Comparison of ENCODE assay signal across 15 cellular contexts in genomic region chr10:95309958-95310357, GRCh38. TPM values are rescaled to one million over a fixed set of nuclear protein-coding genes. Genes with fewer than 3 reads are reported as not detected.
DNase-seq lines count a peak whose midpoint lies in the region; ATAC-seq and TF ChIP-seq lines count a peak whose summit lies in the region.
"Had no signal": no experiment of that assay in that cellular context is flagged by ENCODE, and none has a peak within 500 bp of the region (broad histone marks: within the 10 kb centered on the region; RNA-seq: fewer than 3 reads in every experiment).

No MANE protein-coding gene starts in this region.

- DNase-seq in activated CD8-positive, alpha-beta T cell treated with anti-CD3 and anti-CD28 coated beads, Interleukin-2, amount 10 ng/mL, durations not matched to agents 7 days and 5 days = no peak
- no peak for DNase-seq in activated CD8-positive, alpha-beta T cell treated with anti-CD3 and anti-CD28 coated beads for 36 hours
- DNase-seq in OCI-LY7 (ENCODE audit: low spot score) = peak; percentile 12
- no peak for DNase-seq in stimulated activated naive B cell treated with anti-CD40 and anti-IgM and Interleukin-4, amounts not matched to agents 10 μg/mL and 1 μg/mL and 100 μg/mL, for 72 hours
- DNase-seq in GM19240 (ENCODE audit: insufficient read length, low spot score) = no peak
- no peak for DNase-seq in NCI-H2171 (lab: John Stamatoyannopoulos, UW)
- DNase-seq in omental fat pad (ENCODE audit: low spot score) = no peak
- DNase-seq: activated effector memory CD4-positive, alpha-beta T cell treated with anti-CD3 and anti-CD28 coated beads, Interleukin-2, amount 50 U/mL, for 16 hours; central memory CD4-positive, alpha-beta T cell; GM23248; hypothalamus; NCI-H2081 treated with DMSO at 0.1 percent for 48 hours had no signal

- peak overlapping the region; percentile 12 for H3K27ac Mint-ChIP-seq in activated CD8-positive, alpha-beta T cell treated with anti-CD3 and anti-CD28 coated beads, Interleukin-2, amount 10 ng/mL, durations not matched to agents 7 days and 5 days
- H3K27ac Mint-ChIP-seq in activated CD8-positive, alpha-beta T cell treated with anti-CD3 and anti-CD28 coated beads for 36 hours = no peak overlapping the region
- H3K27ac Mint-ChIP-seq in stimulated activated naive B cell treated with anti-CD40 and anti-IgM and Interleukin-4, amounts not matched to agents 10 μg/mL and 1 μg/mL and 100 μg/mL, for 72 hours = peak overlapping the region; percentile 82

- peak overlapping the region; percentile 22 for H3K4me3 ChIP-seq in OCI-LY7 (ENCODE audit: low read depth, low read length, poor library complexity, severe bottlenecking)
- H3K4me3 ChIP-seq: GM23248, lung had no signal

- H3K4me1 ChIP-seq in OCI-LY7 (ENCODE audit: insufficient read depth, low read length, poor library complexity, severe bottlenecking) = peaks cover 17% of the 10 kb centered on the region

- BruUV-seq in OCI-LY7 (replicated peaks; lab: Mats Ljungman, UMichigan) = no TSS peak

- TF ChIP-seq CTCF in activated CD8-positive, alpha-beta T cell treated with anti-CD3 and anti-CD28 coated beads for 36 hours (IDR thresholded peaks at IDR 0.05) = no peak
- TF ChIP-seq CTCF in OCI-LY7 (conservative IDR thresholded peaks at IDR 0.05; ENCODE audit: low read length) (no peak), omental fat pad (IDR thresholded peaks at IDR 0.05) (no peak)

- no peaks in the 10 kb centered on the region for H3K9me3 Mint-ChIP-seq in activated CD8-positive, alpha-beta T cell treated with anti-CD3 and anti-CD28 coated beads, Interleukin-2, amount 10 ng/mL, durations not matched to agents 7 days and 5 days (ENCODE audit: insufficient read depth)
- H3K9me3 Mint-ChIP-seq in activated CD8-positive, alpha-beta T cell treated with anti-CD3 and anti-CD28 coated beads for 36 hours = no peaks in the 10 kb centered on the region
- no peaks in the 10 kb centered on the region for H3K9me3 Mint-ChIP-seq in stimulated activated naive B cell treated with anti-CD40 and anti-IgM and Interleukin-4, amounts not matched to agents 10 μg/mL and 1 μg/mL and 100 μg/mL, for 72 hours

- peak overlapping the region; percentile 90 for H2AFZ ChIP-seq in OCI-LY7 (ENCODE audit: low read length)
- H2AFZ ChIP-seq: GM23248 had no signal

- POLR2A ChIA-PET in activated CD8-positive, alpha-beta T cell treated with anti-CD3 and anti-CD28 coated beads, Interleukin-2, amount 10 ng/mL, durations not matched to agents 7 days and 5 days (lab: Charles Lee) = no interaction called here
- POLR2A ChIA-PET in activated CD8-positive, alpha-beta T cell treated with anti-CD3 and anti-CD28 coated beads for 36 hours (lab: Charles Lee) = no interaction called here
- POLR2A ChIA-PET in OCI-LY7 (lab: Charles Lee) = no interaction called here

- H3K27ac ChIP-seq in OCI-LY7 (ENCODE audit: low read depth, low read length, poor library complexity, severe bottlenecking) = no peak overlapping the region
- H3K27ac ChIP-seq: KMS-11 had no signal

- peaks cover 25% of the 10 kb centered on the region for H3K4me1 Mint-ChIP-seq in activated CD8-positive, alpha-beta T cell treated with anti-CD3 and anti-CD28 coated beads, Interleukin-2, amount 10 ng/mL, durations not matched to agents 7 days and 5 days (ENCODE audit: low read depth)
- no peaks in the 10 kb centered on the region for H3K4me1 Mint-ChIP-seq in activated CD8-positive, alpha-beta T cell treated with anti-CD3 and anti-CD28 coated beads for 36 hours (ENCODE audit: low read depth)
- peaks cover 28 to 41% of the 10 kb centered on the region in 2 donors for H3K4me1 Mint-ChIP-seq in stimulated activated naive B cell treated with anti-CD40 and anti-IgM and Interleukin-4, amounts not matched to agents 10 μg/mL and 1 μg/mL and 100 μg/mL, for 72 hours

- no peaks in the 10 kb centered on the region for H3K79me2 ChIP-seq in OCI-LY7 (ENCODE audit: insufficient read depth, low read depth, low read length)

- no peak overlapping the region for H3K4me3 Mint-ChIP-seq in activated CD8-positive, alpha-beta T cell treated with anti-CD3 and anti-CD28 coated beads, Interleukin-2, amount 10 ng/mL, durations not matched to agents 7 days and 5 days
- H3K4me3 Mint-ChIP-seq in activated CD8-positive, alpha-beta T cell treated with anti-CD3 and anti-CD28 coated beads for 36 hours = no peak overlapping the region
- peak overlapping the region; percentile 57 to 58 for H3K4me3 Mint-ChIP-seq in stimulated activated naive B cell treated with anti-CD40 and anti-IgM and Interleukin-4, amounts not matched to agents 10 μg/mL and 1 μg/mL and 100 μg/mL, for 72 hours

- no peaks in the 10 kb centered on the region for H3K36me3 Mint-ChIP-seq in activated CD8-positive, alpha-beta T cell treated with anti-CD3 and anti-CD28 coated beads, Interleukin-2, amount 10 ng/mL, durations not matched to agents 7 days and 5 days (ENCODE audit: low read depth)
- H3K36me3 Mint-ChIP-seq in activated CD8-positive, alpha-beta T cell treated with anti-CD3 and anti-CD28 coated beads for 36 hours (ENCODE audit: low read depth) = no peaks in the 10 kb centered on the region
- H3K36me3 Mint-ChIP-seq in stimulated activated naive B cell treated with anti-CD40 and anti-IgM and Interleukin-4, amounts not matched to agents 10 μg/mL and 1 μg/mL and 100 μg/mL, for 72 hours = no peaks in the 10 kb centered on the region

- intact Hi-C loops in activated CD8-positive, alpha-beta T cell treated with anti-CD3 and anti-CD28 coated beads for 36 hours (cut with micrococcal nuclease) = no loop called here
- intact Hi-C loops in OCI-LY7 (cut with micrococcal nuclease; ENCODE audit: unreplicated experiment) = no loop called here

- H3K9me3 ChIP-seq in OCI-LY7 (ENCODE audit: low read length) = no peaks in the 10 kb centered on the region

- H3K4me2 ChIP-seq in OCI-LY7 (ENCODE audit: low read length) = peak overlapping the region; percentile 43
- H3K4me2 ChIP-seq: KMS-11 had no signal

- CTCF ChIA-PET in activated CD8-positive, alpha-beta T cell treated with anti-CD3 and anti-CD28 coated beads, Interleukin-2, amount 10 ng/mL, durations not matched to agents 7 days and 5 days (lab: Charles Lee) = no interaction called here
- CTCF ChIA-PET in activated CD8-positive, alpha-beta T cell treated with anti-CD3 and anti-CD28 coated beads for 36 hours (lab: Charles Lee) = no interaction called here
- CTCF ChIA-PET in OCI-LY7 (lab: Charles Lee; ENCODE audit: unreplicated experiment) = no interaction called here

- no peaks in the 10 kb centered on the region for H4K20me1 ChIP-seq in OCI-LY7 (ENCODE audit: insufficient read depth, low read length)

- no peaks in the 10 kb centered on the region for H3K9me2 ChIP-seq in OCI-LY7 (ENCODE audit: insufficient read depth, low read length)

- no peaks in the 10 kb centered on the region for H3K36me3 ChIP-seq in OCI-LY7 (ENCODE audit: insufficient read depth, low read length)

- H3K27me3 Mint-ChIP-seq in activated CD8-positive, alpha-beta T cell treated with anti-CD3 and anti-CD28 coated beads, Interleukin-2, amount 10 ng/mL, durations not matched to agents 7 days and 5 days (ENCODE audit: low read depth) = peaks cover 17% of the 10 kb centered on the region
- no peaks in the 10 kb centered on the region for H3K27me3 Mint-ChIP-seq in activated CD8-positive, alpha-beta T cell treated with anti-CD3 and anti-CD28 coated beads for 36 hours
- no peaks in the 10 kb centered on the region for H3K27me3 Mint-ChIP-seq in stimulated activated naive B cell treated with anti-CD40 and anti-IgM and Interleukin-4, amounts not matched to agents 10 μg/mL and 1 μg/mL and 100 μg/mL, for 72 hours

- no peak for ATAC-seq in activated CD8-positive, alpha-beta T cell treated with anti-CD3 and anti-CD28 coated beads, Interleukin-2, amount 10 ng/mL, durations not matched to agents 7 days and 5 days
- no peak for ATAC-seq in activated CD8-positive, alpha-beta T cell treated with anti-CD3 and anti-CD28 coated beads for 36 hours
- ATAC-seq in GM21825 (IDR thresholded peaks at IDR 0.05; ENCODE audit: unreplicated experiment) (peak; percentile 50), omental fat pad (ENCODE audit: low FRiP score) (no peak)
- ATAC-seq in stimulated activated naive B cell treated with anti-CD40 and anti-IgM and Interleukin-4, amounts not matched to agents 10 μg/mL and 1 μg/mL and 100 μg/mL, for 72 hours (replicated peaks) = peak; percentile 52 to 68

RNA-seq across cellular contexts. Expression of gene PDLIM1, which starts 19.2 kb away (rescaled TPM):
- 1 to 10 TPM; 9.4 to 9.5 TPM for total RNA-seq in activated CD8-positive, alpha-beta T cell treated with anti-CD3 and anti-CD28 coated beads, Interleukin-2, amount 10 ng/mL, durations not matched to agents 7 days and 5 days
- total RNA-seq in activated CD8-positive, alpha-beta T cell treated with anti-CD3 and anti-CD28 coated beads for 36 hours = 1 to 10 TPM in 1 of 2 experiments, under 1 TPM in 1; 0.74 to 1.1 TPM
- 22.3 and 23.1 TPM in 2 replicates for total RNA-seq in OCI-LY7 (2014; rRNA removed; shearing (Covaris generic))
- total RNA-seq in OCI-LY7 (2022) = 103 and 105 TPM in 2 replicates
- total RNA-seq in omental fat pad = 100 to 1,000 TPM in 2 of 4 donors, 10 to 100 TPM in 2; 85.6 to 175 (median 122) TPM

Comparison
In these comparisons a context has a peak if more than half of its experiments do, and no peak if none do; other contexts are left out.
1. RNA of gene PDLIM1, which starts 19.2 kb away (total RNA-seq): 85.6 to 175 TPM in omental fat pad, 22.3 to 105 TPM in OCI-LY7 and 9.4 to 9.5 TPM in activated CD8-positive, alpha-beta T cell treated with anti-CD3 and anti-CD28 coated beads, Interleukin-2, amount 10 ng/mL, durations not matched to agents 7 days and 5 days; 0.74 to 1.1 TPM in activated CD8-positive, alpha-beta T cell treated with anti-CD3 and anti-CD28 coated beads for 36 hours; every median in the first group is over 4 times any median in the second.
2. ATAC-seq: peak in GM21825 (single experiment) and stimulated activated naive B cell treated with anti-CD40 and anti-IgM and Interleukin-4, amounts not matched to agents 10 μg/mL and 1 μg/mL and 100 μg/mL, for 72 hours (2 of 2); none in activated CD8-positive, alpha-beta T cell treated with anti-CD3 and anti-CD28 coated beads, Interleukin-2, amount 10 ng/mL, durations not matched to agents 7 days and 5 days (single experiment), activated CD8-positive, alpha-beta T cell treated with anti-CD3 and anti-CD28 coated beads for 36 hours (single experiment) and omental fat pad (single experiment).
3. H3K4me3 Mint-ChIP-seq: peak in stimulated activated naive B cell treated with anti-CD40 and anti-IgM and Interleukin-4, amounts not matched to agents 10 μg/mL and 1 μg/mL and 100 μg/mL, for 72 hours (2 of 2); none in activated CD8-positive, alpha-beta T cell treated with anti-CD3 and anti-CD28 coated beads, Interleukin-2, amount 10 ng/mL, durations not matched to agents 7 days and 5 days (single experiment) and activated CD8-positive, alpha-beta T cell treated with anti-CD3 and anti-CD28 coated beads for 36 hours (single experiment).